7 cellular contexts compared by ENCODE assay signal in genomic region chr19:45451850-45452387, GRCh38. TPM values are rescaled to one million over a fixed set of nuclear protein-coding genes. Genes with fewer than 3 reads are reported as not detected.
DNase-seq lines count a peak whose midpoint lies in the region; ATAC-seq and TF ChIP-seq lines count a peak whose summit lies in the region.
"Had no signal": no experiment of that assay in that cellular context is flagged by ENCODE, and none has a peak within 500 bp of the region (broad histone marks: within the 10 kb centered on the region; RNA-seq: fewer than 3 reads in every experiment).

No MANE protein-coding gene starts in this region.

- in situ Hi-C loops in brain microvascular endothelial cell (cut with HindIII; ENCODE audit: low pct_ligation_motif_present, low sequenced_read_pairs), result no loop called here

- peak overlapping the region; percentile 69; the same call in 1 of the 2 replicates for H3K4me2 ChIP-seq in KMS-11

- no peaks in the 10 kb centered on the region for H3K27me3 ChIP-seq in KMS-11 (ENCODE audit: insufficient read depth, low read depth)
- no peaks in the 10 kb centered on the region for H3K27me3 ChIP-seq in brain microvascular endothelial cell (replicated peaks)
- H3K27me3 ChIP-seq in psoas muscle (ENCODE audit: insufficient read depth in 3 of 3, low read length in 2 of 3), result no peaks in the 10 kb centered on the region
- H3K27me3 ChIP-seq: SJCRH30 had no signal

- H3K4me3 ChIP-seq in KMS-11 (IDR thresholded peaks at IDR 0.05; ENCODE audit: insufficient read depth, low read depth, low read length) (no peak overlapping the region), brain microvascular endothelial cell (ENCODE audit: low read depth, low read length) (peak overlapping the region; percentile 75), psoas muscle (no peak overlapping the region)

- H2AFZ ChIP-seq in KMS-11 (ENCODE audit: low read depth), result peak overlapping the region; percentile 54; the same call in 1 of the 2 replicates

- H4K20me1 ChIP-seq in KMS-11 (ENCODE audit: insufficient read depth), result no peaks in the 10 kb centered on the region

- no peaks in the 10 kb centered on the region for H3K79me2 ChIP-seq in KMS-11 (ENCODE audit: insufficient read depth, low read depth)

- no peak overlapping the region for H3K9ac ChIP-seq in KMS-11

- ATAC-seq in psoas muscle, result no peak

- H3K9me3 ChIP-seq in psoas muscle, result no peaks in the 10 kb centered on the region
- H3K9me3 ChIP-seq: SJCRH30 had no signal

- H3K36me3 ChIP-seq in KMS-11 (ENCODE audit: insufficient read depth) (no peaks in the 10 kb centered on the region), brain microvascular endothelial cell (replicated peaks) (no peaks in the 10 kb centered on the region), psoas muscle (ENCODE audit: insufficient read depth in 1 of 2, low read depth in 1 of 2) (no peaks in the 10 kb centered on the region)
- H3K36me3 ChIP-seq: SJCRH30 had no signal

- no peak for DNase-seq in brain microvascular endothelial cell
- no peak for DNase-seq in psoas muscle
- no peak for DNase-seq in SW480 (ENCODE audit: low spot score)
- DNase-seq in foreskin melanocyte, result no peak
- DNase-seq in OCI-M2 (lab: John Stamatoyannopoulos, UW; ENCODE audit: unreplicated experiment), result no peak

- H3K4me1 ChIP-seq in KMS-11 (ENCODE audit: low read depth, poor library complexity, severe bottlenecking) (peaks cover 57% of the 10 kb centered on the region), psoas muscle (peaks cover 45% of the 10 kb centered on the region)

- no peak overlapping the region for H3K27ac ChIP-seq in KMS-11
- H3K27ac ChIP-seq in brain microvascular endothelial cell, result peak overlapping the region; percentile 96
- peak overlapping the region; percentile 38 for H3K27ac ChIP-seq in psoas muscle

- intact Hi-C loops in psoas muscle (cut with DNase I), result no loop called here

- TF ChIP-seq CTCF in KMS-11 (conservative IDR thresholded peaks at IDR 0.05; ENCODE audit: low read depth, low read length) (no peak), brain microvascular endothelial cell (IDR thresholded peaks at IDR 0.05; ENCODE audit: low read depth, low read length, missing control alignments) (no peak), psoas muscle (IDR thresholded peaks at IDR 0.05) (no peak)

- WGBS in psoas muscle, 3 donors, result 71 to 72% (median 71%) methylated on average over 12 of the region's 12 CpGs

RNA-seq across cellular contexts. Expression of gene FOSB, which starts 15.9 kb away (rescaled TPM):
- 1 to 10 TPM in 3 of 4 donors, under 1 TPM in 1; 0.32 to 9.4 (median 1.7) TPM for total RNA-seq in psoas muscle
- polyA plus RNA-seq in psoas muscle, result 1 to 10 TPM in 1 of 3 donors, under 1 TPM in 2; 0.41 to 5.4 (median 0.65) TPM

RNA-seq across cellular contexts. Expression of gene ERCC1, which starts 28.2 kb away (rescaled TPM):
- total RNA-seq in psoas muscle, result 100 to 1,000 TPM in 1 of 4 donors, 10 to 100 TPM in 3; 59.5 to 145 (median 74.2) TPM
- 1,000 to 10,000 TPM in 1 of 3 donors, 10 to 100 TPM in 2; 84.6 to 2,153 (median 96.4) TPM for polyA plus RNA-seq in psoas muscle

RNA-seq across cellular contexts. Expression of gene RTN2, which starts 44.9 kb away (rescaled TPM):
- total RNA-seq in psoas muscle, result 100 to 1,000 TPM; 214 to 272 (median 242) TPM
- 100 to 1,000 TPM in 1 of 3 donors, 10 to 100 TPM in 2; 46.6 to 199 (median 85.8) TPM for polyA plus RNA-seq in psoas muscle

RNA-seq across cellular contexts. Expression of gene POLR1G, which starts 45.5 kb away (rescaled TPM):
- total RNA-seq in psoas muscle, result 1 to 10 TPM; 6.0 to 9.6 (median 7.1) TPM
- polyA plus RNA-seq in psoas muscle, result 10 to 100 TPM in 2 of 3 donors, 1 to 10 TPM in 1; 8.8 to 12.5 (median 11.3) TPM

RNA-seq across cellular contexts. Expression of gene PPM1N, which starts 46.3 kb away (rescaled TPM):
- total RNA-seq in psoas muscle, result under 1 TPM in 1 of 4 donors, not detected in 3; 0.60 TPM
- polyA plus RNA-seq in psoas muscle, result under 1 TPM; 0.29 to 0.90 (median 0.31) TPM
